1 cellular context compared by ENCODE assay signal in genomic region chr5:142946547-142947426, GRCh38.
TF ChIP-seq lines count a peak whose summit lies in the region.

No MANE protein-coding gene starts in this region.

TF ChIP-seq in SK-N-SH treated with all-trans-retinoic acid at 6 μM for 48 hours, 23 proteins besides CTCF, POLR2A, EP300 and RAD21 (continued from another document):
- TF ChIP-seq ZNF565 (CRISPR knock-in tag; conservative IDR thresholded peaks at IDR 0.05; ENCODE audit: low read depth), result no peak
- no peak for TF ChIP-seq OSR1 (CRISPR knock-in tag; IDR thresholded peaks at IDR 0.05)
- TF ChIP-seq CSRNP3 (CRISPR knock-in tag; IDR thresholded peaks at IDR 0.05), result no peak
- TF ChIP-seq GLIS3 (CRISPR knock-in tag; IDR thresholded peaks at IDR 0.05), result no peak
- no peak for TF ChIP-seq ARNTL (CRISPR knock-in tag; IDR thresholded peaks at IDR 0.05; ENCODE audit: borderline replicate concordance, low read depth)
TF ChIP-seq in SK-N-SH treated with all-trans-retinoic acid at 6 μM for 48 hours: peak in this region for 0.
